17 cellular contexts compared by ENCODE assay signal in genomic region chr1:169100208-169100882, GRCh38. TPM values are rescaled to one million over a fixed set of nuclear protein-coding genes. Genes with fewer than 3 reads are reported as not detected.
A peak's percentile ranks its signal among the peaks of the same experiment; 100 is the strongest.
DNase-seq lines count a peak whose midpoint lies in the region; ATAC-seq, FAIRE-seq and TF ChIP-seq lines count a peak whose summit lies in the region.
"Had no signal": no experiment of that assay in that cellular context is flagged by ENCODE, and none has a peak within 500 bp of the region (broad histone marks: within the 10 kb centered on the region; RNA-seq: fewer than 3 reads in every experiment).

No MANE protein-coding gene starts in this region.

- H3K27me3 ChIP-seq in HepG2 (ENCODE audit: control insufficient read depth in 1 of 2, insufficient read depth in 2 of 2, low read length in 2 of 2) (no peaks in the 10 kb centered on the region), small intestine (ENCODE audit: control insufficient read depth in 2 of 2, insufficient read depth in 2 of 2, low read length in 2 of 2) (no peaks in the 10 kb centered on the region)

- no peak for FAIRE-seq in HepG2 (lab: Jason Lieb, UNC)
- FAIRE-seq in small intestine (lab: Jason Lieb, UNC), result no peak
- FAIRE-seq: A204.1 had no signal

- no peaks in the 10 kb centered on the region for H4K20me1 ChIP-seq in HepG2 (ENCODE audit: insufficient read depth, low read length)

- 19% methylated on average over 2 of the region's 2 CpGs for WGBS in HepG2 (ENCODE audit: low lambda C conversion rate)
- WGBS in small intestine, 3 donors, result 11 to 62% (median 55%) methylated on average over 2 of the region's 2 CpGs

- H3K79me2 ChIP-seq in HepG2 (ENCODE audit: insufficient read depth, low read length), result no peaks in the 10 kb centered on the region

- no peaks in the 10 kb centered on the region for H3K36me3 Mint-ChIP-seq in brain
- H3K36me3 Mint-ChIP-seq: IgD-negative memory B cell had no signal

- H3K27ac ChIP-seq in HepG2 (ENCODE audit: extremely low read length, insufficient read depth, low read length), result no peak overlapping the region
- peak overlapping the region in 1 of 2 donors; percentile 33 for H3K27ac ChIP-seq in small intestine (ENCODE audit: low read depth in 1 of 2, low read length in 1 of 2)
- H3K27ac ChIP-seq: C4-2B had no signal

- H3K4me3 Mint-ChIP-seq in brain, result peak overlapping the region in 1 of 5 experiments; percentile 60
- H3K4me3 Mint-ChIP-seq: H9 had no signal

- no peak for TF ChIP-seq POLR2A in HepG2 (IDR thresholded peaks at IDR 0.05; ENCODE audit: insufficient read depth in 1 of 2, low read depth in 2 of 2, low read length in 2 of 2)

- H2AFZ ChIP-seq in HepG2 (ENCODE audit: low read length), result no peak overlapping the region

- peaks cover 0 to 9% (median 0%) of the 10 kb centered on the region in 5 experiments for H3K9me3 Mint-ChIP-seq in brain
- H3K9me3 Mint-ChIP-seq: H9 had no signal

- in situ Hi-C loops in HepG2 (cut with HindIII; ENCODE audit: extremely low pct_ligation_motif_present, low pct_unique_long_range_greater_than_20kb), result no loop called here

- H3K9ac ChIP-seq in HepG2 (ENCODE audit: insufficient read depth, low read depth, low read length), result no peak overlapping the region

- H3K4me1 ChIP-seq in HepG2 (ENCODE audit: insufficient read depth, low read length) (peaks cover 57% of the 10 kb centered on the region), small intestine (ENCODE audit: control insufficient read depth in 2 of 2, insufficient read depth in 1 of 2, low read depth in 1 of 2, low read length in 1 of 2) (peaks cover 4 to 5% of the 10 kb centered on the region in 2 donors)

- POLR2A ChIA-PET in HepG2 (lab: Yijun Ruan, JAX), result no interaction called here

- peak overlapping the region in 3 of 5 experiments; percentile 34 to 90 (median 73) for H3K27ac Mint-ChIP-seq in brain
- H3K27ac Mint-ChIP-seq: H9, IgD-negative memory B cell had no signal

- TF ChIP-seq CTCF in brain (conservative IDR thresholded peaks at IDR 0.05), result no peak
- TF ChIP-seq CTCF in HepG2 (CRISPR knock-in tag; IDR thresholded peaks at IDR 0.05), result no peak
- no peak for TF ChIP-seq CTCF in retinal pigment epithelial cell (conservative IDR thresholded peaks at IDR 0.05; ENCODE audit: low read depth, low read length)

- CTCF ChIA-PET in HepG2 (lab: Yijun Ruan, JAX; ENCODE audit: low intra/inter-chr PET ratio, low total read pairs), result no interaction called here

- DNase-seq in NCI-H526 (lab: John Stamatoyannopoulos, UW), result peak; percentile 92 to 94
- DNase-seq in HepG2 (ENCODE audit: low spot score), result no peak
- peak; percentile 80 for DNase-seq in retinal pigment epithelial cell (ENCODE audit: low read depth)
- DNase-seq in HPDE6-E6E7 (ENCODE audit: extremely low spot score), result no peak
- no peak for DNase-seq in NCI-H2081 (lab: John Stamatoyannopoulos, UW)
- DNase-seq in kidney tubule cell (ENCODE audit: low spot score), result no peak
- DNase-seq in small intestine, result no peak
- DNase-seq: DMS53, H9, MV-4-11, NCI-H1436 treated with DMSO at 0.1 percent for 48 hours, NCI-H2081 treated with DMSO at 0.1 percent for 48 hours, NCI-H524 treated with DMSO at 0.1 percent for 48 hours had no signal

- no TSS peak for BruUV-seq in HepG2 (replicated peaks; lab: Mats Ljungman, UMichigan)

- H3K4me3 ChIP-seq in HepG2 (replicated peaks in 1 of 3; ENCODE audit: insufficient read depth in 1 of 3, low read depth in 2 of 3, low read length in 3 of 3), result no peak overlapping the region
- H3K4me3 ChIP-seq in retinal pigment epithelial cell (ENCODE audit: low read length), result no peak overlapping the region
- no peak overlapping the region for H3K4me3 ChIP-seq in small intestine (ENCODE audit: low read depth in 1 of 2, low read length in 2 of 2)

- H3K36me3 ChIP-seq in HepG2 (replicated peaks in 1 of 2; ENCODE audit: control insufficient read depth in 1 of 2, insufficient read depth in 2 of 2, low read length in 2 of 2) (no peaks in the 10 kb centered on the region), small intestine (ENCODE audit: control insufficient read depth in 2 of 2, insufficient read depth in 2 of 2, low read length in 2 of 2) (no peaks in the 10 kb centered on the region)

- TF ChIP-seq EP300 in HepG2 (IDR thresholded peaks at IDR 0.05; ENCODE audit: low read depth in 2 of 2, low read length in 2 of 2) (no peak), HepG2 (CRISPR knock-in tag; IDR thresholded peaks at IDR 0.05; ENCODE audit: borderline replicate concordance) (no peak)

- TF ChIP-seq RAD21 in HepG2 (CRISPR knock-in tag; IDR thresholded peaks at IDR 0.05), result no peak

- H3K27me3 Mint-ChIP-seq in brain, result peaks cover 3% of the 10 kb centered on the region

- H3K9me3 ChIP-seq in HepG2 (ENCODE audit: low read length) (no peaks in the 10 kb centered on the region), small intestine (ENCODE audit: control insufficient read depth, low read depth) (no peaks in the 10 kb centered on the region)

- peak overlapping the region; percentile 30; the same call in 1 of the 2 replicates for H3K4me2 ChIP-seq in HepG2 (ENCODE audit: low read depth, low read length)

- ATAC-seq in HepG2, result no peak

- intact Hi-C loops in HepG2 (cut with micrococcal nuclease; ENCODE audit: unreplicated experiment), result loop anchor here (2.0 to 10.0 kb wide), 4 partner anchors 14 to 384 kb away; partner anchors contain the start of gene SLC19A2

- H3K4me1 Mint-ChIP-seq in brain, result peaks cover 24% of the 10 kb centered on the region

TF ChIP-seq in HepG2, 621 proteins besides CTCF, POLR2A, EP300 and RAD21 (continues in another document):
- no peak for TF ChIP-seq NKX3-1 (CRISPR knock-in tag; IDR thresholded peaks at IDR 0.05)
- no peak for TF ChIP-seq UBTF (CRISPR knock-in tag; IDR thresholded peaks at IDR 0.05)
- no peak for TF ChIP-seq ZNF747 (CRISPR knock-in tag; IDR thresholded peaks at IDR 0.05; ENCODE audit: borderline replicate concordance)
- TF ChIP-seq HNF4A (CRISPR knock-in tag; IDR thresholded peaks at IDR 0.05), result peak; percentile 41; the same call in 1 of the 2 replicates
- TF ChIP-seq ZNF615 (CRISPR knock-in tag; IDR thresholded peaks at IDR 0.05; ENCODE audit: borderline replicate concordance), result no peak
- TF ChIP-seq ZNF256 (CRISPR knock-in tag; conservative IDR thresholded peaks at IDR 0.05), result no peak
- peak; percentile 72; the same call in 1 of the 2 replicates for TF ChIP-seq RFX5 (IDR thresholded peaks at IDR 0.05; ENCODE audit: low read depth, low read length)
- peak; percentile 17; the same call in 1 of the 2 replicates for TF ChIP-seq CEBPG (CRISPR knock-in tag; IDR thresholded peaks at IDR 0.05)
- 0 out of 2 replicates have a peak, but pooled peaks have one; percentile 9 for TF ChIP-seq CEBPB (IDR thresholded peaks at IDR 0.05; ENCODE audit: borderline replicate concordance, low read depth, low read length)

RNA-seq across cellular contexts. Expression of gene ATP1B1, which starts 6.1 kb away (rescaled TPM):
- polyA plus RNA-seq in brain (ENCODE audit: insufficient read depth, low read depth, low replicate concordance) (114 TPM), HepG2 (2011; rRNA removed) (134 TPM in 2 replicates), small intestine (100 to 1,000 TPM; 216 to 240 (median 238) TPM)
- 89.8 and 135 TPM in 2 replicates for total RNA-seq in HepG2 (2016; rRNA removed; fragmentation: Illumina TruSeq; extraction: Trizol)
- 15.3 and 17.7 TPM in 2 replicates for total RNA-seq in HepG2 (2016; cell fraction: cytosol; rRNA removed; fragmentation: Illumina TruSeq; extraction: Trizol; ENCODE audit: low read depth)
- total RNA-seq in HepG2 (2016; cell fraction: insoluble cytoplasmic fraction; rRNA removed; fragmentation: Illumina TruSeq; extraction: Trizol), result 83.4 and 139 TPM in 2 replicates
- 47.8 and 51.7 TPM in 2 replicates for total RNA-seq in HepG2 (2016; cell fraction: membrane; rRNA removed; fragmentation: Illumina TruSeq; extraction: Trizol)
- total RNA-seq in HepG2 (2016; cell fraction: nucleus; rRNA removed; fragmentation: Illumina TruSeq; extraction: Trizol), result 170 and 186 TPM in 2 replicates
- polyA plus RNA-seq in HepG2 (2011; cell fraction: cytosol; rRNA removed), result 63.8 and 107 TPM in 2 replicates
- 45.7 and 54.4 TPM in 2 replicates for polyA plus RNA-seq in HepG2 (2011; cell fraction: nucleus; rRNA removed)
- 194 and 216 TPM in 2 replicates for polyA plus RNA-seq in HepG2 (2012)
- polyA plus RNA-seq in HepG2 (2016; cell fraction: cytosol; fragmentation: Illumina TruSeq; extraction: Trizol; ENCODE audit: low read depth), result 12.7 and 13.7 TPM in 2 replicates
- polyA plus RNA-seq in HepG2 (2016; cell fraction: insoluble cytoplasmic fraction; fragmentation: Illumina TruSeq; extraction: Trizol; ENCODE audit: low read depth), result 116 and 118 TPM in 2 replicates
- 31.8 and 33.5 TPM in 2 replicates for polyA plus RNA-seq in HepG2 (2016; cell fraction: membrane; fragmentation: Illumina TruSeq; extraction: Trizol; ENCODE audit: low read depth)
- polyA plus RNA-seq in HepG2 (2016; cell fraction: nucleus; fragmentation: Illumina TruSeq; extraction: Trizol; ENCODE audit: insufficient read depth, low read depth), result 298 and 311 TPM in 2 replicates
- polyA minus RNA-seq in HepG2 (2011; rRNA and poly(A)+ RNA removed; ENCODE audit: low replicate concordance), result 26.2 and 55.9 TPM in 2 replicates
- 118 and 143 TPM in 2 replicates for polyA minus RNA-seq in HepG2 (2011; cell fraction: cytosol; rRNA and poly(A)+ RNA removed)
- 93.7 and 117 TPM in 2 replicates for polyA minus RNA-seq in HepG2 (2011; cell fraction: nucleus; rRNA and poly(A)+ RNA removed)

Comparison
In these comparisons a context has a peak if more than half of its experiments do, and no peak if none do; other contexts are left out.
1. DNase-seq: peak in NCI-H526 (2 of 2) and retinal pigment epithelial cell (single experiment); none in HepG2 (single experiment), HPDE6-E6E7 (single experiment), NCI-H2081 (0 of 2), kidney tubule cell (single experiment) and small intestine (single experiment).